ENCODE assay signal across 9 cellular contexts in genomic region chr1:44239337-44239960, GRCh38. TPM values are rescaled to one million over a fixed set of nuclear protein-coding genes. Genes with fewer than 3 reads are reported as not detected.
DNase-seq lines count a peak whose midpoint lies in the region; FAIRE-seq and TF ChIP-seq lines count a peak whose summit lies in the region.
"Had no signal": no experiment of that assay in that cellular context is flagged by ENCODE, and none has a peak within 500 bp of the region (broad histone marks: within the 10 kb centered on the region; RNA-seq: fewer than 3 reads in every experiment).

No MANE protein-coding gene starts in this region.

- peak; percentile 45 for DNase-seq in AG10803 (ENCODE audit: low read depth)
- DNase-seq in NCI-H2227 (lab: John Stamatoyannopoulos, UW; ENCODE audit: unreplicated experiment) = peak; percentile 44
- DNase-seq in erythroblast (lab: John Stamatoyannopoulos, UW) = peak; percentile 47 to 54
- peak; percentile 61 for DNase-seq in neural crest cell (ENCODE audit: low read depth, low spot score)
- no peak for DNase-seq in small intestine
- DNase-seq in cerebellum (ENCODE audit: low spot score) = no peak
- DNase-seq in activated T-cell treated with anti-CD3 and anti-CD28 coated beads, Interleukin-2, amount 50 U/mL, for 48 hours = no peak
- DNase-seq in SKM-1 treated with dmso at 0.1 percent for 144 hours (lab: John Stamatoyannopoulos, UW; ENCODE audit: unreplicated experiment) = no peak

- H3K27me3 Mint-ChIP-seq in neural crest cell (ENCODE audit: low read depth) = no peaks in the 10 kb centered on the region

- no peaks in the 10 kb centered on the region for H3K36me3 ChIP-seq in small intestine (ENCODE audit: control insufficient read depth in 2 of 2, insufficient read depth in 2 of 2, low read length in 2 of 2)

- no peaks in the 10 kb centered on the region for H3K4me1 ChIP-seq in small intestine (ENCODE audit: control insufficient read depth in 2 of 2, insufficient read depth in 1 of 2, low read depth in 1 of 2, low read length in 1 of 2)

- FAIRE-seq in small intestine (lab: Jason Lieb, UNC) = no peak

- WGBS in small intestine, 3 donors = 47 to 70% (median 48%) methylated on average over 6 to 8 of the region's 8 CpGs

- TF ChIP-seq POLR2A in erythroblast (IDR thresholded peaks at IDR 0.05; ENCODE audit: low read length) = no peak

- H3K36me3 Mint-ChIP-seq in neural crest cell (ENCODE audit: low read depth) = peaks cover 11% of the 10 kb centered on the region

- H3K4me3 Mint-ChIP-seq in neural crest cell = peak overlapping the region; percentile 77
- H3K4me3 Mint-ChIP-seq: T-helper 1 cell treated with Interleukin-12 subunit alpha and Interleukin-12 subunit beta and Interleukin-4 antibody, amounts not matched to agents 30 μg/mL and 1 μg/mL, for 36 hours had no signal

- TF ChIP-seq CTCF in AG10803 (conservative IDR thresholded peaks at IDR 0.05; ENCODE audit: low read length) = peak; percentile 39
- TF ChIP-seq CTCF in neural crest cell (conservative IDR thresholded peaks at IDR 0.05) = peak; percentile 46

- H3K27me3 ChIP-seq in small intestine (ENCODE audit: control insufficient read depth in 2 of 2, insufficient read depth in 2 of 2, low read length in 2 of 2) = no peaks in the 10 kb centered on the region

- H3K27ac Mint-ChIP-seq in neural crest cell (ENCODE audit: unreplicated experiment) = peak overlapping the region; percentile 92
- H3K27ac Mint-ChIP-seq: T-helper 1 cell treated with Interleukin-12 subunit alpha and Interleukin-12 subunit beta and Interleukin-4 antibody, amounts not matched to agents 30 μg/mL and 1 μg/mL, for 36 hours had no signal

- H3K4me3 ChIP-seq in AG10803 (ENCODE audit: low read length) (no peak overlapping the region), small intestine (ENCODE audit: low read depth in 1 of 2, low read length in 2 of 2) (no peak overlapping the region)

- H3K9me3 ChIP-seq in small intestine (ENCODE audit: control insufficient read depth, low read depth) = no peaks in the 10 kb centered on the region

- peak overlapping the region in 1 of 2 donors; percentile 63 for H3K27ac ChIP-seq in small intestine (ENCODE audit: low read depth in 1 of 2, low read length in 1 of 2)

- no peaks in the 10 kb centered on the region for H3K9me3 Mint-ChIP-seq in neural crest cell
- H3K9me3 Mint-ChIP-seq: T-helper 1 cell treated with Interleukin-12 subunit alpha and Interleukin-12 subunit beta and Interleukin-4 antibody, amounts not matched to agents 30 μg/mL and 1 μg/mL, for 36 hours had no signal

- peaks cover 64% of the 10 kb centered on the region for H3K4me1 Mint-ChIP-seq in neural crest cell

RNA-seq across cellular contexts. Expression of gene DMAP1, which starts 26.2 kb away (rescaled TPM):
- 57.1 and 58.7 TPM in 2 replicates for total RNA-seq in neural crest cell
- 10 to 100 TPM; 34.7 to 80.8 (median 61.1) TPM for polyA plus RNA-seq in small intestine
- 28.8 TPM for total RNA-seq in cerebellum

Comparison
In these comparisons a context has a peak if more than half of its experiments do, and no peak if none do; other contexts are left out.
1. DNase-seq: peak in AG10803 (single experiment), NCI-H2227 (single experiment), erythroblast (2 of 2) and neural crest cell (single experiment); none in small intestine (single experiment), cerebellum (single experiment), activated T-cell treated with anti-CD3 and anti-CD28 coated beads, Interleukin-2, amount 50 U/mL, for 48 hours (0 of 2) and SKM-1 treated with dmso at 0.1 percent for 144 hours (single experiment).